In the genomic region with DNA sequence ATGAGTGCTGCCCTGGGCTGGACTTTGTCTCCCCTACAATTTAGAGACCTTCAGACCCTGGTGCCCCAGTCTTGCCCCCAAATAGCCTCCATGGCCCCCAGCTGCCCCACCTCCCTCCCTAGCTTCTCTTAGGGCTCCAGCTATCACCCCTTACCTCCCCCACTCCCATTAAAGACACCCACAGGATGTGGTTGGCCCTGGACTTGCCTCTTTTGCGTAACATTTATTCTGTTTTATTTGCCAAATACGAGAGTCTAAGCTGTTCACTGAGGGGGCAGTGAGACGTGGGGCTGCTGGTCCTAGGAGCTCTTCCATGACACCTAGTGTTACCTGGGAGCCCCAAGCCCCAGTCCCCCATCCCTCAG, we compare ENCODE assay signal across 8 cellular contexts.
DNase-seq lines count a peak whose midpoint lies in the region; ATAC-seq and TF ChIP-seq lines count a peak whose summit lies in the region.

No MANE protein-coding gene starts in this region.

- TF ChIP-seq CTCF in VCaP (conservative IDR thresholded peaks at IDR 0.05): no peak

- DNase-seq in SKM-1 treated with dmso at 0.1 percent for 144 hours (lab: John Stamatoyannopoulos, UW; ENCODE audit: unreplicated experiment): peak; percentile 40
- DNase-seq in SKM-1 (lab: John Stamatoyannopoulos, UW; ENCODE audit: unreplicated experiment): no peak
- DNase-seq in fibroblast of gingiva (ENCODE audit: low read depth): peak; percentile 34
- no peak for DNase-seq in NCI-H146 treated with DMSO at 0.1 percent for 48 hours (lab: John Stamatoyannopoulos, UW; ENCODE audit: unreplicated experiment)
- no peak for DNase-seq in effector CD8-positive, alpha-beta T cell (lab: John Stamatoyannopoulos, UW)

- H3K4me3 ChIP-seq in skin epidermis: peak overlapping the region; percentile 70 to 92 (median 84)

- no peak for ATAC-seq in GM18502 (IDR thresholded peaks at IDR 0.05; ENCODE audit: poor library complexity, unreplicated experiment)

- H3K27ac ChIP-seq in VCaP: peak overlapping the region; percentile 99
- H3K27ac ChIP-seq in skin epidermis: peak overlapping the region; percentile 76 to 99 (median 97)

Comparison
In these comparisons a context has a peak if more than half of its experiments do, and no peak if none do; other contexts are left out.
1. DNase-seq: peak in SKM-1 treated with dmso at 0.1 percent for 144 hours (single experiment) and fibroblast of gingiva (single experiment); none in SKM-1 (single experiment), NCI-H146 treated with DMSO at 0.1 percent for 48 hours (single experiment) and effector CD8-positive, alpha-beta T cell (single experiment).